ENCODE assay signal across 1 cellular context in the genomic region with DNA sequence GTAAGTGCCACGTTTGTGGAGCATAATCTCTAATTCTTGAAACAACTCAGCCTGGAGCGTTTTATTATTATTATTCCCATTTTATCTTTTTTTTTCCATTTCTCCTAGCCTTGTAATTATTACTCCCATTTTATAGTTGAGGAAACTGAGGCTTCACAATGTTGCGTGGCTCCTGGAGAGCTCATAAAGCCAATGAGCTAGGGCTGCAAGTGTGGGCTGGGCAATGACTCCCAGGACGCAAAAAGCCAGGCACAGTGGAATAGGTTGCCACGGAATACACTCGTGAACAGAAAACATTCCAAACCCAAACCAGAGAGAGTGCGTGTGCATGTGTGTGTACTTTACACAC.
A peak's percentile ranks its signal among the peaks of the same experiment; 100 is the strongest.
TF ChIP-seq lines count a peak whose summit lies in the region.

No MANE protein-coding gene starts in this region.

TF ChIP-seq in K562, 482 proteins besides CTCF, POLR2A, EP300 and RAD21:
- no peak for TF ChIP-seq TARDBP (IDR thresholded peaks at IDR 0.05)
- TF ChIP-seq NR1H2 (CRISPR knock-in tag; IDR thresholded peaks at IDR 0.05), result no peak
- no peak for TF ChIP-seq ILF3 (IDR thresholded peaks at IDR 0.05; ENCODE audit: borderline replicate concordance)
- TF ChIP-seq ZNF253 (CRISPR knock-in tag; conservative IDR thresholded peaks at IDR 0.05), result no peak
- TF ChIP-seq NBN (IDR thresholded peaks at IDR 0.05; ENCODE audit: low read depth), result no peak
- TF ChIP-seq CREM (IDR thresholded peaks at IDR 0.05; ENCODE audit: low read depth), result no peak
- TF ChIP-seq CEBPB (tag; IDR thresholded peaks at IDR 0.05), result no peak
- TF ChIP-seq, protein P1, sequence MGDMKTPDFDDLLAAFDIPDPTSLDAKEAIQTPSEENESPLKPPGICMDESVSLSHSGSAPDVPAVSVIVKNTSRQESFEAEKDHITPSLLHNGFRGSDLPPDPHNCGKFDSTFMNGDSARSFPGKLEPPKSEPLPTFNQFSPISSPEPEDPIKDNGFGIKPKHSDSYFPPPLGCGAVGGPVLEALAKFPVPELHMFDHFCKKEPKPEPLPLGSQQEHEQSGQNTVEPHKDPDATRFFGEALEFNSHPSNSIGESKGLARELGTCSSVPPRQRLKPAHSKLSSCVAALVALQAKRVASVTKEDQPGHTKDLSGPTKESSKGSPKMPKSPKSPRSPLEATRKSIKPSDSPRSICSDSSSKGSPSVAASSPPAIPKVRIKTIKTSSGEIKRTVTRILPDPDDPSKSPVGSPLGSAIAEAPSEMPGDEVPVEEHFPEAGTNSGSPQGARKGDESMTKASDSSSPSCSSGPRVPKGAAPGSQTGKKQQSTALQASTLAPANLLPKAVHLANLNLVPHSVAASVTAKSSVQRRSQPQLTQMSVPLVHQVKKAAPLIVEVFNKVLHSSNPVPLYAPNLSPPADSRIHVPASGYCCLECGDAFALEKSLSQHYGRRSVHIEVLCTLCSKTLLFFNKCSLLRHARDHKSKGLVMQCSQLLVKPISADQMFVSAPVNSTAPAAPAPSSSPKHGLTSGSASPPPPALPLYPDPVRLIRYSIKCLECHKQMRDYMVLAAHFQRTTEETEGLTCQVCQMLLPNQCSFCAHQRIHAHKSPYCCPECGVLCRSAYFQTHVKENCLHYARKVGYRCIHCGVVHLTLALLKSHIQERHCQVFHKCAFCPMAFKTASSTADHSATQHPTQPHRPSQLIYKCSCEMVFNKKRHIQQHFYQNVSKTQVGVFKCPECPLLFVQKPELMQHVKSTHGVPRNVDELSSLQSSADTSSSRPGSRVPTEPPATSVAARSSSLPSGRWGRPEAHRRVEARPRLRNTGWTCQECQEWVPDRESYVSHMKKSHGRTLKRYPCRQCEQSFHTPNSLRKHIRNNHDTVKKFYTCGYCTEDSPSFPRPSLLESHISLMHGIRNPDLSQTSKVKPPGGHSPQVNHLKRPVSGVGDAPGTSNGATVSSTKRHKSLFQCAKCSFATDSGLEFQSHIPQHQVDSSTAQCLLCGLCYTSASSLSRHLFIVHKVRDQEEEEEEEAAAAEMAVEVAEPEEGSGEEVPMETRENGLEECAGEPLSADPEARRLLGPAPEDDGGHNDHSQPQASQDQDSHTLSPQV (IDR thresholded peaks at IDR 0.05), result no peak
- TF ChIP-seq ADNP (tag; IDR thresholded peaks at IDR 0.05), result peak; percentile 90
- TF ChIP-seq, protein P2, sequence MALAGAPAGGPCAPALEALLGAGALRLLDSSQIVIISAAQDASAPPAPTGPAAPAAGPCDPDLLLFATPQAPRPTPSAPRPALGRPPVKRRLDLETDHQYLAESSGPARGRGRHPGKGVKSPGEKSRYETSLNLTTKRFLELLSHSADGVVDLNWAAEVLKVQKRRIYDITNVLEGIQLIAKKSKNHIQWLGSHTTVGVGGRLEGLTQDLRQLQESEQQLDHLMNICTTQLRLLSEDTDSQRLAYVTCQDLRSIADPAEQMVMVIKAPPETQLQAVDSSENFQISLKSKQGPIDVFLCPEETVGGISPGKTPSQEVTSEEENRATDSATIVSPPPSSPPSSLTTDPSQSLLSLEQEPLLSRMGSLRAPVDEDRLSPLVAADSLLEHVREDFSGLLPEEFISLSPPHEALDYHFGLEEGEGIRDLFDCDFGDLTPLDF (CRISPR knock-in tag; IDR thresholded peaks at IDR 0.05), result no peak
- TF ChIP-seq, protein P3, sequence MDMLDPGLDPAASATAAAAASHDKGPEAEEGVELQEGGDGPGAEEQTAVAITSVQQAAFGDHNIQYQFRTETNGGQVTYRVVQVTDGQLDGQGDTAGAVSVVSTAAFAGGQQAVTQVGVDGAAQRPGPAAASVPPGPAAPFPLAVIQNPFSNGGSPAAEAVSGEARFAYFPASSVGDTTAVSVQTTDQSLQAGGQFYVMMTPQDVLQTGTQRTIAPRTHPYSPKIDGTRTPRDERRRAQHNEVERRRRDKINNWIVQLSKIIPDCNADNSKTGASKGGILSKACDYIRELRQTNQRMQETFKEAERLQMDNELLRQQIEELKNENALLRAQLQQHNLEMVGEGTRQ (CRISPR knock-in tag; IDR thresholded peaks at IDR 0.05), result no peak
- TF ChIP-seq, protein P4, sequence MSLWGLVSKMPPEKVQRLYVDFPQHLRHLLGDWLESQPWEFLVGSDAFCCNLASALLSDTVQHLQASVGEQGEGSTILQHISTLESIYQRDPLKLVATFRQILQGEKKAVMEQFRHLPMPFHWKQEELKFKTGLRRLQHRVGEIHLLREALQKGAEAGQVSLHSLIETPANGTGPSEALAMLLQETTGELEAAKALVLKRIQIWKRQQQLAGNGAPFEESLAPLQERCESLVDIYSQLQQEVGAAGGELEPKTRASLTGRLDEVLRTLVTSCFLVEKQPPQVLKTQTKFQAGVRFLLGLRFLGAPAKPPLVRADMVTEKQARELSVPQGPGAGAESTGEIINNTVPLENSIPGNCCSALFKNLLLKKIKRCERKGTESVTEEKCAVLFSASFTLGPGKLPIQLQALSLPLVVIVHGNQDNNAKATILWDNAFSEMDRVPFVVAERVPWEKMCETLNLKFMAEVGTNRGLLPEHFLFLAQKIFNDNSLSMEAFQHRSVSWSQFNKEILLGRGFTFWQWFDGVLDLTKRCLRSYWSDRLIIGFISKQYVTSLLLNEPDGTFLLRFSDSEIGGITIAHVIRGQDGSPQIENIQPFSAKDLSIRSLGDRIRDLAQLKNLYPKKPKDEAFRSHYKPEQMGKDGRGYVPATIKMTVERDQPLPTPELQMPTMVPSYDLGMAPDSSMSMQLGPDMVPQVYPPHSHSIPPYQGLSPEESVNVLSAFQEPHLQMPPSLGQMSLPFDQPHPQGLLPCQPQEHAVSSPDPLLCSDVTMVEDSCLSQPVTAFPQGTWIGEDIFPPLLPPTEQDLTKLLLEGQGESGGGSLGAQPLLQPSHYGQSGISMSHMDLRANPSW (CRISPR knock-in tag; IDR thresholded peaks at IDR 0.05), result no peak
- no peak for TF ChIP-seq SMAD1 (IDR thresholded peaks at IDR 0.05; ENCODE audit: low read depth, low read length, partially characterized antibody)
- no peak for TF ChIP-seq IFI16 (CRISPR knock-in tag; IDR thresholded peaks at IDR 0.05)
- TF ChIP-seq, protein P5, sequence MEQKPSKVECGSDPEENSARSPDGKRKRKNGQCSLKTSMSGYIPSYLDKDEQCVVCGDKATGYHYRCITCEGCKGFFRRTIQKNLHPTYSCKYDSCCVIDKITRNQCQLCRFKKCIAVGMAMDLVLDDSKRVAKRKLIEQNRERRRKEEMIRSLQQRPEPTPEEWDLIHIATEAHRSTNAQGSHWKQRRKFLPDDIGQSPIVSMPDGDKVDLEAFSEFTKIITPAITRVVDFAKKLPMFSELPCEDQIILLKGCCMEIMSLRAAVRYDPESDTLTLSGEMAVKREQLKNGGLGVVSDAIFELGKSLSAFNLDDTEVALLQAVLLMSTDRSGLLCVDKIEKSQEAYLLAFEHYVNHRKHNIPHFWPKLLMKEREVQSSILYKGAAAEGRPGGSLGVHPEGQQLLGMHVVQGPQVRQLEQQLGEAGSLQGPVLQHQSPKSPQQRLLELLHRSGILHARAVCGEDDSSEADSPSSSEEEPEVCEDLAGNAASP (IDR thresholded peaks at IDR 0.05), result no peak
- TF ChIP-seq, protein P6, sequence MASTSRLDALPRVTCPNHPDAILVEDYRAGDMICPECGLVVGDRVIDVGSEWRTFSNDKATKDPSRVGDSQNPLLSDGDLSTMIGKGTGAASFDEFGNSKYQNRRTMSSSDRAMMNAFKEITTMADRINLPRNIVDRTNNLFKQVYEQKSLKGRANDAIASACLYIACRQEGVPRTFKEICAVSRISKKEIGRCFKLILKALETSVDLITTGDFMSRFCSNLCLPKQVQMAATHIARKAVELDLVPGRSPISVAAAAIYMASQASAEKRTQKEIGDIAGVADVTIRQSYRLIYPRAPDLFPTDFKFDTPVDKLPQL (IDR thresholded peaks at IDR 0.05; ENCODE audit: extremely low read depth, insufficient read length), result no peak
- TF ChIP-seq LEF1 (IDR thresholded peaks at IDR 0.05), result no peak
- TF ChIP-seq, protein P7, sequence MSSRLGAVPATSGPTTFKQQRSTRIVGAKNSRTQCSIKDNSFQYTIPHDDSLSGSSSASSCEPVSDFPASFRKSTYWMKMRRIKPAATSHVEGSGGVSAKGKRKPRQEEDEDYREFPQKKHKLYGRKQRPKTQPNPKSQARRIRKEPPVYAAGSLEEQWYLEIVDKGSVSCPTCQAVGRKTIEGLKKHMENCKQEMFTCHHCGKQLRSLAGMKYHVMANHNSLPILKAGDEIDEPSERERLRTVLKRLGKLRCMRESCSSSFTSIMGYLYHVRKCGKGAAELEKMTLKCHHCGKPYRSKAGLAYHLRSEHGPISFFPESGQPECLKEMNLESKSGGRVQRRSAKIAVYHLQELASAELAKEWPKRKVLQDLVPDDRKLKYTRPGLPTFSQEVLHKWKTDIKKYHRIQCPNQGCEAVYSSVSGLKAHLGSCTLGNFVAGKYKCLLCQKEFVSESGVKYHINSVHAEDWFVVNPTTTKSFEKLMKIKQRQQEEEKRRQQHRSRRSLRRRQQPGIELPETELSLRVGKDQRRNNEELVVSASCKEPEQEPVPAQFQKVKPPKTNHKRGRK (tag; IDR thresholded peaks at IDR 0.05), result no peak
- 0 out of 2 replicates have a peak, but pooled peaks have one; percentile 33 for TF ChIP-seq ZNF3 (CRISPR knock-in tag; IDR thresholded peaks at IDR 0.05)
- TF ChIP-seq, protein P8, sequence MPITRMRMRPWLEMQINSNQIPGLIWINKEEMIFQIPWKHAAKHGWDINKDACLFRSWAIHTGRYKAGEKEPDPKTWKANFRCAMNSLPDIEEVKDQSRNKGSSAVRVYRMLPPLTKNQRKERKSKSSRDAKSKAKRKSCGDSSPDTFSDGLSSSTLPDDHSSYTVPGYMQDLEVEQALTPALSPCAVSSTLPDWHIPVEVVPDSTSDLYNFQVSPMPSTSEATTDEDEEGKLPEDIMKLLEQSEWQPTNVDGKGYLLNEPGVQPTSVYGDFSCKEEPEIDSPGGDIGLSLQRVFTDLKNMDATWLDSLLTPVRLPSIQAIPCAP (CRISPR knock-in tag; IDR thresholded peaks at IDR 0.05; ENCODE audit: borderline replicate concordance), result no peak
- TF ChIP-seq OTX1 (CRISPR knock-in tag; IDR thresholded peaks at IDR 0.05), result no peak
- no peak for TF ChIP-seq CBX1 (IDR thresholded peaks at IDR 0.05; ENCODE audit: low read depth)
- 0 out of 2 replicates have a peak, but pooled peaks have one; percentile 11 for TF ChIP-seq SMARCA5 (IDR thresholded peaks at IDR 0.05)
- TF ChIP-seq BCOR (IDR thresholded peaks at IDR 0.05), result peak; percentile 97
- no peak for TF ChIP-seq ZZZ3 (IDR thresholded peaks at IDR 0.05)
- TF ChIP-seq ZNF263 (CRISPR knock-in tag; IDR thresholded peaks at IDR 0.05; ENCODE audit: borderline replicate concordance), result no peak
- TF ChIP-seq RBM34 (IDR thresholded peaks at IDR 0.05; ENCODE audit: borderline replicate concordance, insufficient read depth, low read length), result no peak
- no peak for TF ChIP-seq ZNF133 (CRISPR knock-in tag; IDR thresholded peaks at IDR 0.05)
- TF ChIP-seq, protein P9, sequence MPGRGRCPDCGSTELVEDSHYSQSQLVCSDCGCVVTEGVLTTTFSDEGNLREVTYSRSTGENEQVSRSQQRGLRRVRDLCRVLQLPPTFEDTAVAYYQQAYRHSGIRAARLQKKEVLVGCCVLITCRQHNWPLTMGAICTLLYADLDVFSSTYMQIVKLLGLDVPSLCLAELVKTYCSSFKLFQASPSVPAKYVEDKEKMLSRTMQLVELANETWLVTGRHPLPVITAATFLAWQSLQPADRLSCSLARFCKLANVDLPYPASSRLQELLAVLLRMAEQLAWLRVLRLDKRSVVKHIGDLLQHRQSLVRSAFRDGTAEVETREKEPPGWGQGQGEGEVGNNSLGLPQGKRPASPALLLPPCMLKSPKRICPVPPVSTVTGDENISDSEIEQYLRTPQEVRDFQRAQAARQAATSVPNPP (IDR thresholded peaks at IDR 0.05; ENCODE audit: borderline replicate concordance, insufficient read depth, insufficient read length), result no peak
- TF ChIP-seq, protein P10, sequence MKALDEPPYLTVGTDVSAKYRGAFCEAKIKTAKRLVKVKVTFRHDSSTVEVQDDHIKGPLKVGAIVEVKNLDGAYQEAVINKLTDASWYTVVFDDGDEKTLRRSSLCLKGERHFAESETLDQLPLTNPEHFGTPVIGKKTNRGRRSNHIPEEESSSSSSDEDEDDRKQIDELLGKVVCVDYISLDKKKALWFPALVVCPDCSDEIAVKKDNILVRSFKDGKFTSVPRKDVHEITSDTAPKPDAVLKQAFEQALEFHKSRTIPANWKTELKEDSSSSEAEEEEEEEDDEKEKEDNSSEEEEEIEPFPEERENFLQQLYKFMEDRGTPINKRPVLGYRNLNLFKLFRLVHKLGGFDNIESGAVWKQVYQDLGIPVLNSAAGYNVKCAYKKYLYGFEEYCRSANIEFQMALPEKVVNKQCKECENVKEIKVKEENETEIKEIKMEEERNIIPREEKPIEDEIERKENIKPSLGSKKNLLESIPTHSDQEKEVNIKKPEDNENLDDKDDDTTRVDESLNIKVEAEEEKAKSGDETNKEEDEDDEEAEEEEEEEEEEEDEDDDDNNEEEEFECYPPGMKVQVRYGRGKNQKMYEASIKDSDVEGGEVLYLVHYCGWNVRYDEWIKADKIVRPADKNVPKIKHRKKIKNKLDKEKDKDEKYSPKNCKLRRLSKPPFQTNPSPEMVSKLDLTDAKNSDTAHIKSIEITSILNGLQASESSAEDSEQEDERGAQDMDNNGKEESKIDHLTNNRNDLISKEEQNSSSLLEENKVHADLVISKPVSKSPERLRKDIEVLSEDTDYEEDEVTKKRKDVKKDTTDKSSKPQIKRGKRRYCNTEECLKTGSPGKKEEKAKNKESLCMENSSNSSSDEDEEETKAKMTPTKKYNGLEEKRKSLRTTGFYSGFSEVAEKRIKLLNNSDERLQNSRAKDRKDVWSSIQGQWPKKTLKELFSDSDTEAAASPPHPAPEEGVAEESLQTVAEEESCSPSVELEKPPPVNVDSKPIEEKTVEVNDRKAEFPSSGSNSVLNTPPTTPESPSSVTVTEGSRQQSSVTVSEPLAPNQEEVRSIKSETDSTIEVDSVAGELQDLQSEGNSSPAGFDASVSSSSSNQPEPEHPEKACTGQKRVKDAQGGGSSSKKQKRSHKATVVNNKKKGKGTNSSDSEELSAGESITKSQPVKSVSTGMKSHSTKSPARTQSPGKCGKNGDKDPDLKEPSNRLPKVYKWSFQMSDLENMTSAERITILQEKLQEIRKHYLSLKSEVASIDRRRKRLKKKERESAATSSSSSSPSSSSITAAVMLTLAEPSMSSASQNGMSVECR (CRISPR knock-in tag; IDR thresholded peaks at IDR 0.05), result no peak
